Comparison of ENCODE assay signal across 12 cellular contexts in the genomic region with DNA sequence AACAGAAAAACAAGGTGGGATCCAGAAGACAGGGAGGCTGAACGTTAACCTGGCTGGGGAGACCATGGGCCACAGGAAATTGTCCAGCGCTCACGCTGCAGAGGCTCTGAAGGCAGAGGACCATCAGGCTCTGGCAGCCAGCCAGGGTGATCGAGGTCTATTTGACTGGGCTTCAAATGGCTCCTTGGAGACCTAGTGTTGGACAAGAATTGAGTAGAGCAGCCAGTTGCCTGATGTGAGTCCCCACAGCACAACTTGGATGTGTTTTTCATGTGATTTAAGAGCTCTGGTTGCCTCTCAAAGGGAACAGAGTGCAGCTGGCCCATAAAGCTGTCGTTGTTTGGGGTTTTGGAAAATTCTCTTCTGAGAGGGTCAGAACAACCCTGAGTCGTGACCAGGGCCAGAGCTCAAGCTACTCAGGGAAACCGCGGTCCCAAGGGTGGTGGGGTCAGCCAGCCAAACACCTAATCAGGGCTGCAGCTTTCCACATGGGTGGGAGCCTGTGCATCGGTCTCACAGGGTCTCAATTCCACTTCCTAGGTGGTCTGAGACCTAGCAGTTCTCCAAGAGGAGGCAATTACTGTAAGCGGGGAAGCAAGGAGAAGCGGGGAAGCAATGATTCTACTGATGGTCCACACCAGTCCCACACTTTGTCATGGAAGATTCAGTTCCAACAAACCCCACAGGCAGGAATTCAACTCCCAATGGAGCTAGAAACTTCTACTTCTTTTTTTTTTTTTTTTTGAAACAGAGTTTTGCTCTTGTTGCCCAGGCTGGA.
DNase-seq lines count a peak whose midpoint lies in the region; ATAC-seq and TF ChIP-seq lines count a peak whose summit lies in the region.
"Had no signal": no experiment of that assay in that cellular context is flagged by ENCODE, and none has a peak within 500 bp of the region (broad histone marks: within the 10 kb centered on the region; RNA-seq: fewer than 3 reads in every experiment).

No MANE protein-coding gene starts in this region.

- H3K4me3 ChIP-seq in GM06990 (replicated peaks; ENCODE audit: low read depth, low read length) (no peak overlapping the region), SJCRH30 (no peak overlapping the region), right atrium auricular region (no peak overlapping the region), skeletal muscle cell (ENCODE audit: low read depth, low read length) (no peak overlapping the region)
- H3K4me3 ChIP-seq: lower lobe of right lung, upper lobe of left lung had no signal

- peaks cover 15% of the 10 kb centered on the region; the same call in 1 of the 2 replicates for H3K4me1 ChIP-seq in SJCRH30
- peaks cover 0 to 46% of the 10 kb centered on the region in 2 donors for H3K4me1 ChIP-seq in right atrium auricular region

- H3K9me3 ChIP-seq in SJCRH30 (replicated peaks) (no peaks in the 10 kb centered on the region), right atrium auricular region (no peaks in the 10 kb centered on the region)
- H3K9me3 ChIP-seq: lower lobe of right lung, upper lobe of left lung had no signal

- H3K27ac Mint-ChIP-seq in progenitor cell of endocrine pancreas = no peak overlapping the region

- H3K36me3 Mint-ChIP-seq in progenitor cell of endocrine pancreas (ENCODE audit: insufficient read depth) = no peaks in the 10 kb centered on the region

- H3K27me3 Mint-ChIP-seq in progenitor cell of endocrine pancreas = peaks cover 2% of the 10 kb centered on the region

- H3K27me3 ChIP-seq in GM06990 (replicated peaks; ENCODE audit: control insufficient read depth, insufficient read depth, low read length) (no peaks in the 10 kb centered on the region), SJCRH30 (no peaks in the 10 kb centered on the region), right atrium auricular region (no peaks in the 10 kb centered on the region)
- H3K27me3 ChIP-seq: upper lobe of left lung had no signal

- no peak overlapping the region for H3K27ac ChIP-seq in SJCRH30
- peak overlapping the region in 1 of 2 donors; percentile 2 for H3K27ac ChIP-seq in right atrium auricular region
- H3K27ac ChIP-seq: lower lobe of right lung had no signal

- no peaks in the 10 kb centered on the region for H3K36me3 ChIP-seq in GM06990 (ENCODE audit: control insufficient read depth, insufficient read depth, low read length)
- H3K36me3 ChIP-seq in SJCRH30 = no peaks in the 10 kb centered on the region
- H3K36me3 ChIP-seq in right atrium auricular region = no peaks in the 10 kb centered on the region
- H3K36me3 ChIP-seq: lower lobe of right lung, upper lobe of left lung had no signal

- peak; percentile 15 for DNase-seq in GM06990 (ENCODE audit: extremely low read depth, insufficient read length)
- peak; percentile 33 to 61 for DNase-seq in SJCRH30
- DNase-seq in right atrium auricular region (ENCODE audit: low spot score) = peak; percentile 73
- DNase-seq in skeletal muscle cell (ENCODE audit: low read depth) = peak; percentile 74
- DNase-seq in globus pallidus (ENCODE audit: low spot score) = no peak
- DNase-seq in progenitor cell of endocrine pancreas (ENCODE audit: low spot score, unreplicated experiment) = no peak
- DNase-seq: foreskin melanocyte, lower lobe of right lung, NCI-H82, upper lobe of left lung had no signal

- TF ChIP-seq CTCF in GM06990 (IDR thresholded peaks at IDR 0.05; ENCODE audit: insufficient read depth, low read length, poor library complexity, severe bottlenecking) = no peak
- TF ChIP-seq CTCF in right atrium auricular region (IDR thresholded peaks at IDR 0.05) = no peak
- TF ChIP-seq CTCF in progenitor cell of endocrine pancreas (IDR thresholded peaks at IDR 0.05; ENCODE audit: unreplicated experiment) = no peak

- H3K4me1 Mint-ChIP-seq in progenitor cell of endocrine pancreas (ENCODE audit: low read depth) = peaks cover 20% of the 10 kb centered on the region

- H3K9me3 Mint-ChIP-seq in progenitor cell of endocrine pancreas (ENCODE audit: low read depth) = peaks cover 3% of the 10 kb centered on the region

- H3K4me3 Mint-ChIP-seq in progenitor cell of endocrine pancreas (ENCODE audit: low read depth) = no peak overlapping the region

- ATAC-seq in activated CD4-positive, CD25-positive, alpha-beta regulatory T cell treated with anti-CD3 and anti-CD28 coated beads, Interleukin-2, amount 50 U/mL, for 24 hours = no peak
- ATAC-seq in HG02623 (IDR thresholded peaks at IDR 0.05; ENCODE audit: unreplicated experiment) = no peak
- ATAC-seq: lower lobe of right lung had no signal

Comparison
In these comparisons a context has a peak if more than half of its experiments do, and no peak if none do; other contexts are left out.
1. DNase-seq: peak in GM06990 (single experiment), SJCRH30 (2 of 2), right atrium auricular region (single experiment) and skeletal muscle cell (single experiment); none in globus pallidus (single experiment) and progenitor cell of endocrine pancreas (single experiment).